15 cellular contexts compared by ENCODE assay signal in the genomic region with DNA sequence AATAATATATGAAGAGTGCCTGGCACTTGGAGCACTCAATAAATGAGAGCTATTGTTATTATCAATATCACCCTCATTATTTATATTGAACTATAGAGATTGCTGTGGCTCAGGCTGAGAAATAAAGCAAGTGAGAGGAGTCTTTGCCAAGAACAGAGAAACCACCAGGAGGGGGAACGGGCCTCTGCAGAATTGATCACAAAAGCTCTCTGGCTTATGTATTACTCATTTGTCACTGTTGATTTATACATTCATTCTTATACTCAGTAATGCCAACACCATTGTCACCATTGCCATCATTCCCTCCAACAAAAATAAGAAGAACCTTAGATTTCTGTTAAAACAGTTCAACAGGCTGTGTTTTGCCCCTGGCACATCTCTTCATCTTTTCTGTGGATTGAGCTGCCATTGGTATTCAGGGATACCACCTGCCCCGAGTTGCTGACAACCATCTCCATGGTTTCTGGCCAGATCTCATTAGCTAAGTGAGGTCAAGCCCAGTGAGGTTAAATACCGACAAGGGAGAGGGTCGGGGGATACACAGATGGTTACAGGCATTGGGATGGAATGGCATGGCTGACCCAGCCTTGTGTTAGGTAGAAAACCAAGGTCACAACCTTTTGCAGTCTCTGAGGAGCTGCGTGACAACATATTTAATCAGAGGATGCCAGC. TPM values are rescaled to one million over a fixed set of nuclear protein-coding genes. Genes with fewer than 3 reads are reported as not detected.
DNase-seq lines count a peak whose midpoint lies in the region; ATAC-seq and TF ChIP-seq lines count a peak whose summit lies in the region.
"Had no signal": no experiment of that assay in that cellular context is flagged by ENCODE, and none has a peak within 500 bp of the region (broad histone marks: within the 10 kb centered on the region; RNA-seq: fewer than 3 reads in every experiment).

No MANE protein-coding gene starts in this region.

- peaks cover 79% of the 10 kb centered on the region for H3K4me1 Mint-ChIP-seq in activated naive CD8-positive, alpha-beta T cell treated with anti-CD3 and anti-CD28 coated beads, Interleukin-2, amount 10 ng/mL, durations not matched to agents 7 days and 5 days

- H3K27me3 Mint-ChIP-seq in activated naive CD8-positive, alpha-beta T cell treated with anti-CD3 and anti-CD28 coated beads, Interleukin-2, amount 10 ng/mL, durations not matched to agents 7 days and 5 days = no peaks in the 10 kb centered on the region
- H3K27me3 Mint-ChIP-seq: stimulated activated memory B cell treated with anti-CD40 and anti-IgM and Interleukin-4, amounts not matched to agents 10 μg/mL and 1 μg/mL and 100 μg/mL, for 72 hours had no signal

- no peak for TF ChIP-seq CTCF in Peyer's patch (IDR thresholded peaks at IDR 0.05)

- peaks cover 4% of the 10 kb centered on the region for H3K9me3 Mint-ChIP-seq in activated naive CD8-positive, alpha-beta T cell treated with anti-CD3 and anti-CD28 coated beads, Interleukin-2, amount 10 ng/mL, durations not matched to agents 7 days and 5 days
- H3K9me3 Mint-ChIP-seq: stimulated activated memory B cell treated with anti-CD40 and anti-IgM and Interleukin-4, amounts not matched to agents 10 μg/mL and 1 μg/mL and 100 μg/mL, for 72 hours had no signal

- H3K27ac Mint-ChIP-seq in activated naive CD8-positive, alpha-beta T cell treated with anti-CD3 and anti-CD28 coated beads, Interleukin-2, amount 10 ng/mL, durations not matched to agents 7 days and 5 days = peak overlapping the region; percentile 97

- peak; percentile 62 for DNase-seq in activated CD8-positive, alpha-beta memory T cell treated with anti-CD3 and anti-CD28 coated beads, Interleukin-2, amount 50 U/mL, for 48 hours
- DNase-seq in activated CD8-positive, alpha-beta memory T cell treated with anti-CD3 and anti-CD28 coated beads for 24 hours = no peak
- no peak for DNase-seq in Peyer's patch
- DNase-seq in activated naive CD8-positive, alpha-beta T cell treated with anti-CD3 and anti-CD28 coated beads, Interleukin-2, amount 10 ng/mL, durations not matched to agents 7 days and 5 days = no peak
- DNase-seq in stimulated activated CD8-positive, alpha-beta memory T cell treated with anti-CD3 and anti-CD28 coated beads, Interleukin-15, amount 100 ng/mL, for 48 hours (ENCODE audit: low read depth in 2 of 2) = peak; percentile 49 to 60
- DNase-seq in NCI-H1105 (lab: John Stamatoyannopoulos, UW) = no peak
- DNase-seq in ureter (ENCODE audit: low spot score) = no peak
- DNase-seq: caudate nucleus, GM23248, hippocampal formation, NCI-H226, T-helper 9 cell had no signal

- peaks cover 6% of the 10 kb centered on the region for H3K36me3 Mint-ChIP-seq in activated naive CD8-positive, alpha-beta T cell treated with anti-CD3 and anti-CD28 coated beads, Interleukin-2, amount 10 ng/mL, durations not matched to agents 7 days and 5 days
- H3K36me3 Mint-ChIP-seq: stimulated activated memory B cell treated with anti-CD40 and anti-IgM and Interleukin-4, amounts not matched to agents 10 μg/mL and 1 μg/mL and 100 μg/mL, for 72 hours had no signal

- H3K36me3 ChIP-seq in Peyer's patch = no peaks in the 10 kb centered on the region

- peaks cover 0 to 27% (median 3%) of the 10 kb centered on the region in 4 donors for H3K4me1 ChIP-seq in Peyer's patch

- H3K4me3 ChIP-seq in Peyer's patch = no peak overlapping the region
- H3K4me3 ChIP-seq: GM23248, skin epidermis had no signal

- peak overlapping the region; percentile 21 for H3K4me3 Mint-ChIP-seq in activated naive CD8-positive, alpha-beta T cell treated with anti-CD3 and anti-CD28 coated beads, Interleukin-2, amount 10 ng/mL, durations not matched to agents 7 days and 5 days

- no peak for TF ChIP-seq POLR2A in Peyer's patch (IDR thresholded peaks at IDR 0.05)

- H3K27ac ChIP-seq in Peyer's patch = peak overlapping the region in 3 of 4 donors; percentile 60 to 85 (median 67)
- H3K27ac ChIP-seq: GM23248 had no signal

- H3K9me3 ChIP-seq in Peyer's patch = no peaks in the 10 kb centered on the region

- POLR2A ChIA-PET in activated naive CD8-positive, alpha-beta T cell treated with anti-CD3 and anti-CD28 coated beads, Interleukin-2, amount 10 ng/mL, durations not matched to agents 7 days and 5 days (lab: Charles Lee) = interaction anchor here (0.6 to 8.5 kb wide), 7 partner anchors 12 to 243 kb away, joined by 3 to 132 read pairs (median 6); a partner anchor contains a TSS

- ATAC-seq in activated naive CD8-positive, alpha-beta T cell treated with anti-CD3 and anti-CD28 coated beads, Interleukin-2, amount 10 ng/mL, durations not matched to agents 7 days and 5 days (ENCODE audit: low read depth) = no peak
- ATAC-seq in GM21619 (IDR thresholded peaks at IDR 0.05; ENCODE audit: unreplicated experiment) = no peak
- ATAC-seq: stimulated activated memory B cell treated with anti-CD40 and anti-IgM and Interleukin-4, amounts not matched to agents 10 μg/mL and 1 μg/mL and 100 μg/mL, for 72 hours had no signal

- H3K27me3 ChIP-seq in Peyer's patch = no peaks in the 10 kb centered on the region

RNA-seq across cellular contexts. Expression of a gene that starts 21.8 kb away (rescaled TPM):
- total RNA-seq in Peyer's patch (100 to 1,000 TPM in 1 of 4 donors, 10 to 100 TPM in 3; 62.7 to 136 (median 90.5) TPM), ureter (73.3 TPM)
- 10 to 100 TPM; 80.0 to 93.0 TPM for total RNA-seq in activated naive CD8-positive, alpha-beta T cell treated with anti-CD3 and anti-CD28 coated beads, Interleukin-2, amount 10 ng/mL, durations not matched to agents 7 days and 5 days

Comparison
In these comparisons a context has a peak if more than half of its experiments do, and no peak if none do; other contexts are left out.
1. DNase-seq: peak in activated CD8-positive, alpha-beta memory T cell treated with anti-CD3 and anti-CD28 coated beads, Interleukin-2, amount 50 U/mL, for 48 hours (single experiment) and stimulated activated CD8-positive, alpha-beta memory T cell treated with anti-CD3 and anti-CD28 coated beads, Interleukin-15, amount 100 ng/mL, for 48 hours (2 of 2); none in activated CD8-positive, alpha-beta memory T cell treated with anti-CD3 and anti-CD28 coated beads for 24 hours (single experiment), Peyer's patch (0 of 3), activated naive CD8-positive, alpha-beta T cell treated with anti-CD3 and anti-CD28 coated beads, Interleukin-2, amount 10 ng/mL, durations not matched to agents 7 days and 5 days (single experiment), NCI-H1105 (single experiment) and ureter (single experiment).